8 cellular contexts compared by ENCODE assay signal in genomic region chr1:71521655-71522264, GRCh38.
DNase-seq lines count a peak whose midpoint lies in the region; ATAC-seq and TF ChIP-seq lines count a peak whose summit lies in the region.

No MANE protein-coding gene starts in this region.

- 75 to 82% methylated on average over 1 of the region's 1 CpG for WGBS in esophagus squamous epithelium, 2 donors

- in situ Hi-C loops in Panc1 (cut with HindIII; ENCODE audit: low pct_unique_long_range_greater_than_20kb, low sequenced_read_pairs), result no loop called here

- H3K27ac ChIP-seq in Panc1 (ENCODE audit: low read length), result no peak overlapping the region
- H3K27ac ChIP-seq in esophagus squamous epithelium, result no peak overlapping the region
- no peak overlapping the region for H3K27ac ChIP-seq in neural progenitor cell

- no peaks in the 10 kb centered on the region for H3K4me1 ChIP-seq in Panc1 (ENCODE audit: control insufficient read depth, insufficient read depth, low read length)
- no peaks in the 10 kb centered on the region for H3K4me1 ChIP-seq in esophagus squamous epithelium
- H3K4me1 ChIP-seq in neural progenitor cell, result no peaks in the 10 kb centered on the region

- H3K4me2 ChIP-seq in neural progenitor cell, result no peak overlapping the region

- H3K27me3 Mint-ChIP-seq in neural progenitor cell (ENCODE audit: insufficient read depth, low read depth) (no peaks in the 10 kb centered on the region), T-helper 17 cell (no peaks in the 10 kb centered on the region)
- H3K27me3 Mint-ChIP-seq in activated naive CD4-positive, alpha-beta T cell treated with anti-CD3 and anti-CD28 coated beads, Interleukin-2, amount 10 ng/mL, durations not matched to agents 7 days and 5 days, result no peaks in the 10 kb centered on the region

- no peak for TF ChIP-seq POLR2A in esophagus squamous epithelium (IDR thresholded peaks at IDR 0.05)

- H3K27me3 ChIP-seq in Panc1 (ENCODE audit: control insufficient read depth, insufficient read depth, low read length) (no peaks in the 10 kb centered on the region), esophagus squamous epithelium (no peaks in the 10 kb centered on the region), neural progenitor cell (no peaks in the 10 kb centered on the region)

- H3K4me3 Mint-ChIP-seq in neural progenitor cell, result no peak overlapping the region
- no peak overlapping the region for H3K4me3 Mint-ChIP-seq in activated naive CD4-positive, alpha-beta T cell treated with anti-CD3 and anti-CD28 coated beads, Interleukin-2, amount 10 ng/mL, durations not matched to agents 7 days and 5 days
- no peak overlapping the region for H3K4me3 Mint-ChIP-seq in T-helper 17 cell

- DNase-seq in GM10248 (ENCODE audit: extremely low spot score), result no peak
- DNase-seq in HK-2 (ENCODE audit: unreplicated experiment), result peak; percentile 8
- peak; percentile 13 for DNase-seq in Panc1 (ENCODE audit: low read depth, low spot score)
- no peak for DNase-seq in esophagus squamous epithelium (lab: John Stamatoyannopoulos, UW)
- peak; percentile 45 for DNase-seq in neural progenitor cell (ENCODE audit: low spot score)
- DNase-seq in cortex of kidney (lab: John Stamatoyannopoulos, UW), result no peak
- DNase-seq in activated naive CD4-positive, alpha-beta T cell treated with anti-CD3 and anti-CD28 coated beads, Interleukin-2, amount 10 ng/mL, durations not matched to agents 7 days and 5 days, result no peak
- DNase-seq in T-helper 17 cell, result no peak

- no peaks in the 10 kb centered on the region for H4K20me1 ChIP-seq in neural progenitor cell (ENCODE audit: low read depth)

- ATAC-seq in Panc1 (peak; percentile 63; the same call in 1 of the 2 replicates), T-helper 17 cell (no peak)

- H3K36me3 ChIP-seq in Panc1 (ENCODE audit: control insufficient read depth, insufficient read depth, low read length) (no peaks in the 10 kb centered on the region), esophagus squamous epithelium (no peaks in the 10 kb centered on the region), neural progenitor cell (no peaks in the 10 kb centered on the region)

- CTCF ChIA-PET in GM10248 (lab: Yijun Ruan, JAX), result no interaction called here
- CTCF ChIA-PET in Panc1 (lab: Charles Lee), result no interaction called here
- CTCF ChIA-PET in activated naive CD4-positive, alpha-beta T cell treated with anti-CD3 and anti-CD28 coated beads, Interleukin-2, amount 10 ng/mL, durations not matched to agents 7 days and 5 days (lab: Charles Lee), result no interaction called here

- H3K9ac ChIP-seq in neural progenitor cell, result no peak overlapping the region

- no peaks in the 10 kb centered on the region for H3F3A ChIP-seq in neural progenitor cell (ENCODE audit: low read depth)

- no peaks in the 10 kb centered on the region for H3K9me3 Mint-ChIP-seq in neural progenitor cell
- no peaks in the 10 kb centered on the region for H3K9me3 Mint-ChIP-seq in activated naive CD4-positive, alpha-beta T cell treated with anti-CD3 and anti-CD28 coated beads, Interleukin-2, amount 10 ng/mL, durations not matched to agents 7 days and 5 days

- H2AFZ ChIP-seq in neural progenitor cell (replicated peaks), result no peak overlapping the region

- POLR2A ChIA-PET in GM10248 (lab: Yijun Ruan, JAX), result no interaction called here
- POLR2A ChIA-PET in Panc1 (lab: Charles Lee), result no interaction called here

- H3K4me3 ChIP-seq in Panc1 (ENCODE audit: low read depth in 2 of 2, low read length in 2 of 2) (no peak overlapping the region), esophagus squamous epithelium (no peak overlapping the region), neural progenitor cell (no peak overlapping the region)

- no peaks in the 10 kb centered on the region for H3K36me3 Mint-ChIP-seq in neural progenitor cell
- no peaks in the 10 kb centered on the region for H3K36me3 Mint-ChIP-seq in activated naive CD4-positive, alpha-beta T cell treated with anti-CD3 and anti-CD28 coated beads, Interleukin-2, amount 10 ng/mL, durations not matched to agents 7 days and 5 days
- H3K36me3 Mint-ChIP-seq in T-helper 17 cell (ENCODE audit: low read depth), result no peaks in the 10 kb centered on the region

- BruUV-seq in Panc1 (replicated peaks; lab: Mats Ljungman, UMichigan), result no TSS peak

- H3K4me1 Mint-ChIP-seq in neural progenitor cell, result peaks cover 3% of the 10 kb centered on the region
- no peaks in the 10 kb centered on the region for H3K4me1 Mint-ChIP-seq in activated naive CD4-positive, alpha-beta T cell treated with anti-CD3 and anti-CD28 coated beads, Interleukin-2, amount 10 ng/mL, durations not matched to agents 7 days and 5 days
- H3K4me1 Mint-ChIP-seq in T-helper 17 cell, result no peaks in the 10 kb centered on the region

- H3K9me3 ChIP-seq in Panc1 (ENCODE audit: control insufficient read depth, insufficient read depth, low read depth, low read length) (no peaks in the 10 kb centered on the region), esophagus squamous epithelium (no peaks in the 10 kb centered on the region), neural progenitor cell (ENCODE audit: low read depth) (no peaks in the 10 kb centered on the region), T-helper 17 cell (ENCODE audit: control insufficient read depth, low read length, poor library complexity, severe bottlenecking) (no peaks in the 10 kb centered on the region)

- H3K79me2 ChIP-seq in neural progenitor cell (ENCODE audit: low read depth), result no peaks in the 10 kb centered on the region

- intact Hi-C loops in Panc1 (cut with micrococcal nuclease; ENCODE audit: unreplicated experiment) (loop anchor here (5.0 kb wide), 2 partner anchors 324 to 429 kb away; no protein-coding TSS in a partner anchor), esophagus squamous epithelium (cut with DNase I) (no loop called here)

- TF ChIP-seq CTCF in GM10248 (IDR thresholded peaks at IDR 0.05; ENCODE audit: control extremely low read depth, extremely low read depth, low read depth, missing control alignments) (peak; percentile 55), Panc1 (IDR thresholded peaks at IDR 0.05) (peak; percentile 64; the same call in 1 of the 2 replicates), esophagus squamous epithelium (IDR thresholded peaks at IDR 0.05) (peak in 4 of 6 experiments; percentile 13 to 40 (median 29)), neural progenitor cell (IDR thresholded peaks at IDR 0.05) (peak; percentile 80)

- H3K27ac Mint-ChIP-seq in neural progenitor cell (no peak overlapping the region), T-helper 17 cell (no peak overlapping the region)
- no peak overlapping the region for H3K27ac Mint-ChIP-seq in activated naive CD4-positive, alpha-beta T cell treated with anti-CD3 and anti-CD28 coated beads, Interleukin-2, amount 10 ng/mL, durations not matched to agents 7 days and 5 days

Comparison
In these comparisons a context has a peak if more than half of its experiments do, and no peak if none do; other contexts are left out.
1. DNase-seq: peak in HK-2 (single experiment), Panc1 (single experiment) and neural progenitor cell (single experiment); none in GM10248 (single experiment), esophagus squamous epithelium (single experiment), cortex of kidney (single experiment), activated naive CD4-positive, alpha-beta T cell treated with anti-CD3 and anti-CD28 coated beads, Interleukin-2, amount 10 ng/mL, durations not matched to agents 7 days and 5 days (single experiment) and T-helper 17 cell (0 of 3).
2. CTCF ChIP-seq: peak in every context shown above with its lines; median percentile 80 in neural progenitor cell; 64 in Panc1; 55 in GM10248; 29 in esophagus squamous epithelium.